ENCODE assay signal across 9 cellular contexts in the genomic region with DNA sequence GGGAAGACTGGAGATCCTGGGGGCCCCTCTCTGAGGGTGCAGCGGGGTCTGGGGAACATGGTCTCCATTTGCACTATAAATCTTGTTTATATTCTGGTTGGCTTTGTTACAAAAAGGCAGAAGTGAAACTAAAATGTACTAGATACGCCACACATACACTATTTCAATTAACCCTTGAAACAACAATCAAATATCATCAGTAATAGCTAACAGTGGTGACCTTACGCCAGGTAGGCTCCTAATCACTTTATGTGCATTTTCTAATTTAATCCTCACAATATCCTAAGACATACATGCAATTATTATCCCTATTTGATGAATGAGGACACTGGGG. TPM values are rescaled to one million over a fixed set of nuclear protein-coding genes. Genes with fewer than 3 reads are reported as not detected.
DNase-seq lines count a peak whose midpoint lies in the region; ATAC-seq, FAIRE-seq and TF ChIP-seq lines count a peak whose summit lies in the region.
"Had no signal": no experiment of that assay in that cellular context is flagged by ENCODE, and none has a peak within 500 bp of the region (broad histone marks: within the 10 kb centered on the region; RNA-seq: fewer than 3 reads in every experiment).

No MANE protein-coding gene starts in this region.

- H3K27me3 ChIP-seq in BLaER1 = no peaks in the 10 kb centered on the region
- H3K27me3 ChIP-seq in small intestine (ENCODE audit: control insufficient read depth in 2 of 2, insufficient read depth in 2 of 2, low read length in 2 of 2) = no peaks in the 10 kb centered on the region

- no peaks in the 10 kb centered on the region for H3K9me3 Mint-ChIP-seq in effector memory CD8-positive, alpha-beta T cell
- no peaks in the 10 kb centered on the region for H3K9me3 Mint-ChIP-seq in chondrocyte (ENCODE audit: low read depth)

- H3K4me3 ChIP-seq in BLaER1 (no peak overlapping the region), small intestine (ENCODE audit: low read depth in 1 of 2, low read length in 2 of 2) (peak overlapping the region in 1 of 2 donors; percentile 22)

- ATAC-seq in GM19397 (IDR thresholded peaks at IDR 0.05; ENCODE audit: unreplicated experiment) (peak; percentile 62), HG03442 (IDR thresholded peaks at IDR 0.05; ENCODE audit: unreplicated experiment) (peak; percentile 31)
- no peak for ATAC-seq in effector memory CD8-positive, alpha-beta T cell (replicated peaks)

- H3K27ac ChIP-seq in BLaER1 (peak overlapping the region; percentile 62), small intestine (ENCODE audit: low read depth in 1 of 2, low read length in 1 of 2) (peak overlapping the region in 1 of 2 donors; percentile 86)

- peak overlapping the region; percentile 41 to 46 for H3K4me3 Mint-ChIP-seq in effector memory CD8-positive, alpha-beta T cell
- H3K4me3 Mint-ChIP-seq in chondrocyte (ENCODE audit: unreplicated experiment) = no peak overlapping the region

- peak overlapping the region; percentile 53 for H3K4me2 ChIP-seq in BLaER1

- TF ChIP-seq CTCF in chondrocyte (IDR thresholded peaks at IDR 0.05) = no peak

- H3K36me3 ChIP-seq in BLaER1 (no peaks in the 10 kb centered on the region), small intestine (ENCODE audit: control insufficient read depth in 2 of 2, insufficient read depth in 2 of 2, low read length in 2 of 2) (no peaks in the 10 kb centered on the region)

- H4K20me1 ChIP-seq in BLaER1 = no peaks in the 10 kb centered on the region

- no peak for DNase-seq in effector memory CD8-positive, alpha-beta T cell
- DNase-seq in chondrocyte (ENCODE audit: low spot score) (no peak), DMS 273 (lab: John Stamatoyannopoulos, UW; ENCODE audit: unreplicated experiment) (no peak), AML-193 (lab: John Stamatoyannopoulos, UW) (no peak), small intestine (no peak)
- DNase-seq: left colon had no signal

- 7 to 27% (median 16%) methylated on average over 3 of the region's 3 CpGs for WGBS in small intestine, 3 donors

- H3K4me1 ChIP-seq in BLaER1 = peaks cover 10% of the 10 kb centered on the region
- peaks cover 6 to 8% of the 10 kb centered on the region in 2 donors for H3K4me1 ChIP-seq in small intestine (ENCODE audit: control insufficient read depth in 2 of 2, insufficient read depth in 1 of 2, low read depth in 1 of 2, low read length in 1 of 2)

- H3K9me3 ChIP-seq in BLaER1 = no peaks in the 10 kb centered on the region
- H3K9me3 ChIP-seq in small intestine (ENCODE audit: control insufficient read depth, low read depth) = no peaks in the 10 kb centered on the region

- H3K27me3 Mint-ChIP-seq in effector memory CD8-positive, alpha-beta T cell = peaks cover 0 to 21% of the 10 kb centered on the region in 2 donors
- no peaks in the 10 kb centered on the region for H3K27me3 Mint-ChIP-seq in chondrocyte (ENCODE audit: low read depth)

- no peak overlapping the region for H3K9ac ChIP-seq in BLaER1

- no peak for FAIRE-seq in small intestine (lab: Jason Lieb, UNC)

- H3K36me3 Mint-ChIP-seq in effector memory CD8-positive, alpha-beta T cell (ENCODE audit: insufficient read depth) = no peaks in the 10 kb centered on the region
- no peaks in the 10 kb centered on the region for H3K36me3 Mint-ChIP-seq in chondrocyte (ENCODE audit: low read depth)

- H3K27ac Mint-ChIP-seq in effector memory CD8-positive, alpha-beta T cell = peak overlapping the region in 1 of 2 donors; percentile 17
- H3K27ac Mint-ChIP-seq in chondrocyte (ENCODE audit: unreplicated experiment) = no peak overlapping the region

- peaks cover 0 to 15% of the 10 kb centered on the region in 2 donors for H3K4me1 Mint-ChIP-seq in effector memory CD8-positive, alpha-beta T cell (ENCODE audit: low read depth in 2 of 2)
- peaks cover 43% of the 10 kb centered on the region for H3K4me1 Mint-ChIP-seq in chondrocyte (ENCODE audit: low read depth)

RNA-seq across cellular contexts. Expression of a gene that starts 35.1 kb away (rescaled TPM):
- 40.5 to 46.5 TPM (median 42.0 TPM) in 3 replicates for total RNA-seq in chondrocyte
- 10 to 100 TPM in 2 of 3 donors, 1 to 10 TPM in 1; 6.8 to 11.4 (median 10.1) TPM for polyA plus RNA-seq in small intestine
